In the genomic region with DNA sequence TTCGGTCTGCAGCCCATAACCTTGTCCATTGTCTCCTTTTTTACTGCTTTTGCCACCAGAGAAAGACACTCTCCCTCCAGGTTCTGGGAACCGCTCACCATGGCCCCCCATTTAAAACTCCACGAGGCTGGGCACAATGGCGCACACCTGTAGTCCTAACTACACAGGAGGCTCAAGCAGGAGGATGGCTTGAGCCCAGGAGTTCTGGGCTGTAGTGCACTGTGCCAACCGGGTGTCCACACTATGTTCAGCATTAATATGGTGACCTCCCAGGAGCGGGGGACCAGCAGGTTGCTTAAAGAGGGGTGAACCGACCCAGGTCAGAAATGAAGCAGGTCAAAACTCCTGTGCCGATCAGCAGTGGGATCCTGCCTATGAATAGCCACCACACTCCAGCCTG, we compare ENCODE assay signal across 22 cellular contexts. TPM values are rescaled to one million over a fixed set of nuclear protein-coding genes. Genes with fewer than 3 reads are reported as not detected.
A peak's percentile ranks its signal among the peaks of the same experiment; 100 is the strongest.
DNase-seq lines count a peak whose midpoint lies in the region; ATAC-seq and TF ChIP-seq lines count a peak whose summit lies in the region.
"Had no signal": no experiment of that assay in that cellular context is flagged by ENCODE, and none has a peak within 500 bp of the region (broad histone marks: within the 10 kb centered on the region; RNA-seq: fewer than 3 reads in every experiment).

No MANE protein-coding gene starts in this region.

- no peak overlapping the region for H3K4me3 ChIP-seq in BLaER1
- H3K4me3 ChIP-seq in BLaER1 treated with 17β-estradiol and CSF1 and Interleukin-3, amounts not matched to agents 10 nM and 100 nM, result no peak overlapping the region
- H3K4me3 ChIP-seq in sigmoid colon, result no peak overlapping the region
- H3K4me3 ChIP-seq: GM12878 had no signal

- no peaks in the 10 kb centered on the region; the same call in 1 of the 2 replicates for H3K27me3 ChIP-seq in BLaER1
- H3K27me3 ChIP-seq in BLaER1 treated with 17β-estradiol and CSF1 and Interleukin-3, amounts not matched to agents 10 nM and 100 nM, result no peaks in the 10 kb centered on the region; a peak in 1 of 22 replicates
- H3K27me3 ChIP-seq in sigmoid colon, result no peaks in the 10 kb centered on the region
- H3K27me3 ChIP-seq: BE2C had no signal

- intact Hi-C loops in sigmoid colon (cut with DNase I), result no loop called here

- peak; percentile 56 for DNase-seq in sigmoid colon
- DNase-seq in effector CD4-positive, alpha-beta T cell, result no peak
- no peak for DNase-seq in effector CD8-positive, alpha-beta T cell (lab: John Stamatoyannopoulos, UW)
- DNase-seq: 8988T; ACHN; BE2C; C1 segment of cervical spinal cord; CD4-positive, alpha-beta memory T cell; CD4-positive, CD25-positive, alpha-beta regulatory T cell; CD8-positive, alpha-beta memory T cell; COR-L47; DMS 273 treated with DMSO at 0.1 percent for 48 hours; DMS153; DMS53; DMS79; DND-41; EL; GDM1 had no signal

- peak overlapping the region; percentile 55; the same call in 1 of the 2 replicates for H3K27ac ChIP-seq in BLaER1
- H3K27ac ChIP-seq in BLaER1 treated with 17β-estradiol and CSF1 and Interleukin-3, amounts not matched to agents 10 nM and 100 nM, result peak overlapping the region in 2 of 11 experiments; percentile 33 to 40; a peak in 2 of 22 replicates
- H3K27ac ChIP-seq in sigmoid colon, result no peak overlapping the region

- no peak for ATAC-seq in GM18519 (IDR thresholded peaks at IDR 0.05; ENCODE audit: low FRiP score, unreplicated experiment)

- H4K20me1 ChIP-seq in BLaER1, result no peaks in the 10 kb centered on the region
- H4K20me1 ChIP-seq in BLaER1 treated with 17β-estradiol and CSF1 and Interleukin-3, amounts not matched to agents 10 nM and 100 nM, result no peaks in the 10 kb centered on the region

- 95% methylated on average over 8 of the region's 8 CpGs for WGBS in sigmoid colon, 2 donors

- peaks cover 32% of the 10 kb centered on the region for H3K4me1 ChIP-seq in BLaER1
- H3K4me1 ChIP-seq in BLaER1 treated with 17β-estradiol and CSF1 and Interleukin-3, amounts not matched to agents 10 nM and 100 nM, result peaks cover 15 to 34% (median 31%) of the 10 kb centered on the region in 10 experiments
- H3K4me1 ChIP-seq in sigmoid colon, result peaks cover 0 to 20% (median 12%) of the 10 kb centered on the region in 4 donors
- H3K4me1 ChIP-seq: BE2C had no signal

- H3K4me2 ChIP-seq in BLaER1, result peak overlapping the region; percentile 65
- H3K4me2 ChIP-seq in BLaER1 treated with 17β-estradiol and CSF1 and Interleukin-3, amounts not matched to agents 10 nM and 100 nM, result peak overlapping the region; percentile 0 to 80 (median 52); a peak in 20 of 22 replicates

- no peak for TF ChIP-seq POLR2A in sigmoid colon (IDR thresholded peaks at IDR 0.05)

- TF ChIP-seq EP300 in sigmoid colon (IDR thresholded peaks at IDR 0.05), result no peak

- H3K9me3 ChIP-seq in BLaER1, result no peaks in the 10 kb centered on the region; the same call in 1 of the 2 replicates
- peaks cover 0 to 7% (median 0%) of the 10 kb centered on the region in 11 experiments; a peak in 3 of 22 replicates for H3K9me3 ChIP-seq in BLaER1 treated with 17β-estradiol and CSF1 and Interleukin-3, amounts not matched to agents 10 nM and 100 nM (replicated peaks in 1 of 11)
- no peaks in the 10 kb centered on the region for H3K9me3 ChIP-seq in sigmoid colon
- H3K9me3 ChIP-seq: BE2C had no signal

- TF ChIP-seq CTCF in sigmoid colon (IDR thresholded peaks at IDR 0.05), result no peak

- H3K9ac ChIP-seq in BLaER1, result no peak overlapping the region
- H3K9ac ChIP-seq in BLaER1 treated with 17β-estradiol and CSF1 and Interleukin-3, amounts not matched to agents 10 nM and 100 nM, result no peak overlapping the region

- H3K36me3 ChIP-seq in BLaER1, result no peaks in the 10 kb centered on the region
- H3K36me3 ChIP-seq in BLaER1 treated with 17β-estradiol and CSF1 and Interleukin-3, amounts not matched to agents 10 nM and 100 nM, result no peaks in the 10 kb centered on the region
- H3K36me3 ChIP-seq in sigmoid colon, result no peaks in the 10 kb centered on the region
- H3K36me3 ChIP-seq: BE2C had no signal

RNA-seq across cellular contexts. Expression of a gene that starts 28.0 kb away (rescaled TPM):
- total RNA-seq in sigmoid colon, result 100 to 1,000 TPM in 3 of 4 donors, 10 to 100 TPM in 1; 77.2 to 164 (median 116) TPM
- 100 to 1,000 TPM in 1 of 3 donors, 10 to 100 TPM in 2; 43.8 to 210 (median 90.2) TPM for polyA plus RNA-seq in sigmoid colon
